In the genomic region with DNA sequence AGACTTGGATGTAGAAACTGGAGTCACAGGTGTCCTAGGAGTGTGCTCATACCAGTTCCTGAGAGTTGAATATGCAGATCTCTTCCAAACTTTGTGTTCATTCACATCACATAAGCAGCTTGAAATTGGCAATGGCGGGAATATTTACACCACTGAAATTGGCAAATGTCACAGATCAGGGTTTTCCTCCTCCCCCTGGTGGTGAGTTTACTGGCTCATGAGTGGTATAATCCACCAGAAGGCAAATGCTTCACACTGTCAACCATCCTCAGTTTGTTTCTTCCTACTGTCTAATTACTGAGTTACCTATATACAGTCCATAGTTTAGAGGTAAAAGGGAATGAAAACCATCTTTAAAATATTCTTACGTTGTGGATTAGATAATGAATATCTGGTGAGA, we compare ENCODE assay signal across 10 cellular contexts.
DNase-seq lines count a peak whose midpoint lies in the region; ATAC-seq and TF ChIP-seq lines count a peak whose summit lies in the region.
"Had no signal": no experiment of that assay in that cellular context is flagged by ENCODE, and none has a peak within 500 bp of the region (broad histone marks: within the 10 kb centered on the region; RNA-seq: fewer than 3 reads in every experiment).

No MANE protein-coding gene starts in this region.

- H3K4me3 ChIP-seq in retinal pigment epithelial cell (ENCODE audit: low read length) (no peak overlapping the region), right atrium auricular region (no peak overlapping the region)
- H3K4me3 ChIP-seq: K562 had no signal

- TF ChIP-seq CTCF in retinal pigment epithelial cell (conservative IDR thresholded peaks at IDR 0.05; ENCODE audit: low read depth, low read length) (peak; percentile 8), right atrium auricular region (IDR thresholded peaks at IDR 0.05) (no peak)

- H3K4me1 ChIP-seq in right atrium auricular region, result no peaks in the 10 kb centered on the region

- peak; percentile 69 for ATAC-seq in HG02885 (IDR thresholded peaks at IDR 0.05; ENCODE audit: poor library complexity, unreplicated experiment)
- no peak for ATAC-seq in GM18873 (IDR thresholded peaks at IDR 0.05; ENCODE audit: low FRiP score, unreplicated experiment)
- ATAC-seq: K562 had no signal

- H3K27ac ChIP-seq in right atrium auricular region, result no peak overlapping the region

- H3K9me3 ChIP-seq in right atrium auricular region, result no peaks in the 10 kb centered on the region

- peak; percentile 1 for DNase-seq in activated CD8-positive, alpha-beta memory T cell treated with anti-CD3 and anti-CD28 coated beads, Interleukin-2, amount 50 U/mL, for 1 hour (ENCODE audit: extremely low read depth)
- DNase-seq in activated CD8-positive, alpha-beta memory T cell treated with anti-CD3 and anti-CD28 coated beads, Interleukin-2, amount 50 U/mL, for 48 hours, result no peak
- peak; percentile 5 for DNase-seq in activated CD4-positive, alpha-beta T cell treated with anti-CD3 and anti-CD28 coated beads, Interleukin-2, amount 50 U/mL, for 1 hour
- no peak for DNase-seq in retinal pigment epithelial cell (ENCODE audit: low read depth)
- no peak for DNase-seq in right atrium auricular region (ENCODE audit: low spot score)
- DNase-seq in NCI-H226, result no peak
- DNase-seq: activated naive CD8-positive, alpha-beta T cell treated with anti-CD3 and anti-CD28 coated beads, Interleukin-2, amount 10 ng/mL, durations not matched to agents 7 days and 5 days had no signal

- H3K27me3 ChIP-seq in right atrium auricular region, result no peaks in the 10 kb centered on the region

- H3K36me3 ChIP-seq in right atrium auricular region, result no peaks in the 10 kb centered on the region

Comparison
In these comparisons a context has a peak if more than half of its experiments do, and no peak if none do; other contexts are left out.
1. DNase-seq: peak in activated CD8-positive, alpha-beta memory T cell treated with anti-CD3 and anti-CD28 coated beads, Interleukin-2, amount 50 U/mL, for 1 hour (single experiment) and activated CD4-positive, alpha-beta T cell treated with anti-CD3 and anti-CD28 coated beads, Interleukin-2, amount 50 U/mL, for 1 hour (single experiment); none in activated CD8-positive, alpha-beta memory T cell treated with anti-CD3 and anti-CD28 coated beads, Interleukin-2, amount 50 U/mL, for 48 hours (single experiment), retinal pigment epithelial cell (single experiment), right atrium auricular region (single experiment) and NCI-H226 (single experiment).